Comparison of ENCODE assay signal across 19 cellular contexts in the genomic region with DNA sequence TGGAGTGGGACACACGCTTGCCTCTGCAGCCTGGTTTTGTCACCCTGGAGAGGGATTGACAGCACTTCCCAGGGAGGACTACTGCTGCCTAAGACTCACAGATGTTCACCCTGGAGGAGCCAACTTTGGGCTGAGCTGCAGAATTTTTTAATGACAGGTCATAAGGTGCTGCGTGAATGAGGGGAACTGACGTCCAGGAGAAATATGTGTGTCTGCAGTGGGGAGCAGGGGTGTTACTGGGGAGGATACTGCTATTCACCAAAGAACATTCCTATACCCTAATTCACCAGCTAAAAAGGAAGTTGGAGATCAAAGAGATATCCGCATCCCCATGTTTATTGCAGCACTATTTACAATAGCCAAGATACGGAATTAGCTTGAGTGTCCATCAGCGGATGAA.
DNase-seq lines count a peak whose midpoint lies in the region; ATAC-seq, FAIRE-seq and TF ChIP-seq lines count a peak whose summit lies in the region.
"Had no signal": no experiment of that assay in that cellular context is flagged by ENCODE, and none has a peak within 500 bp of the region (broad histone marks: within the 10 kb centered on the region; RNA-seq: fewer than 3 reads in every experiment).

No MANE protein-coding gene starts in this region.

- peak; percentile 98 for DNase-seq in HFFc6
- DNase-seq in T1000 (lab: John Stamatoyannopoulos, UW), result peak; percentile 5
- DNase-seq in foreskin fibroblast, result peak; percentile 82 to 87
- DNase-seq in urothelium cell line (ENCODE audit: low spot score), result peak; percentile 55
- DNase-seq in D721Med (ENCODE audit: insufficient read length, low spot score), result no peak
- no peak for DNase-seq in gastrocnemius medialis
- DNase-seq: activated CD4-positive, alpha-beta memory T cell treated with anti-CD3 and anti-CD28 coated beads for 36 hours; left lung; naive thymus-derived CD8-positive, alpha-beta T cell; NCI-H1417 treated with DMSO at 0.1 percent for 48 hours; NCI-H345; stimulated activated CD4-positive, alpha-beta T cell treated with anti-CD3 and anti-CD28 coated beads, Interleukin-15, amount 100 ng/mL, for 24 hours had no signal

- H3K4me1 Mint-ChIP-seq in HFFc6 (ENCODE audit: low read depth), result peaks cover 87% of the 10 kb centered on the region

- in situ Hi-C loops in gastrocnemius medialis (cut with MboI; ENCODE audit: low sequenced_read_pairs in 4 of 4), result no loop called here

- peak overlapping the region; percentile 66 for H3K4me3 Mint-ChIP-seq in HFFc6
- H3K4me3 Mint-ChIP-seq: activated CD4-positive, alpha-beta memory T cell treated with anti-CD3 and anti-CD28 coated beads for 36 hours; activated T-helper 1 cell treated with anti-CD3 and anti-CD28 coated beads, Interleukin-12 subunit alpha, Interleukin-12 subunit beta, Interleukin-2, Interleukin-4 antibody, amounts not matched to agents 30 ng/mL and 10 ng/mL and 1 ng/mL, durations not matched to agents 14 hours and 24 hours and 36 hours; naive thymus-derived CD8-positive, alpha-beta T cell had no signal

- no peaks in the 10 kb centered on the region for H3K9me3 Mint-ChIP-seq in HFFc6
- H3K9me3 Mint-ChIP-seq: activated CD4-positive, alpha-beta memory T cell treated with anti-CD3 and anti-CD28 coated beads for 36 hours; activated T-helper 1 cell treated with anti-CD3 and anti-CD28 coated beads, Interleukin-12 subunit alpha, Interleukin-12 subunit beta, Interleukin-2, Interleukin-4 antibody, amounts not matched to agents 30 ng/mL and 10 ng/mL and 1 ng/mL, durations not matched to agents 14 hours and 24 hours and 36 hours; naive thymus-derived CD8-positive, alpha-beta T cell had no signal

- no peaks in the 10 kb centered on the region for H3K9me3 ChIP-seq in gastrocnemius medialis
- H3K9me3 ChIP-seq: esophagus muscularis mucosa, left lung had no signal

- H3K27me3 ChIP-seq in gastrocnemius medialis, result no peaks in the 10 kb centered on the region
- H3K27me3 ChIP-seq: esophagus muscularis mucosa, left lung had no signal

- H3K27ac ChIP-seq in gastrocnemius medialis, result no peak overlapping the region
- H3K27ac ChIP-seq: coronary artery, esophagus muscularis mucosa, left lung, SK-N-MC had no signal

- ATAC-seq in HG03378 (IDR thresholded peaks at IDR 0.05; ENCODE audit: unreplicated experiment), result no peak
- no peak for ATAC-seq in gastrocnemius medialis
- ATAC-seq: K562; left lung; naive thymus-derived CD8-positive, alpha-beta T cell had no signal

- H3K36me3 ChIP-seq in gastrocnemius medialis, result no peaks in the 10 kb centered on the region

- H3K36me3 Mint-ChIP-seq in HFFc6 (ENCODE audit: low read depth), result peaks cover 24% of the 10 kb centered on the region

- no peak for TF ChIP-seq POLR2A in gastrocnemius medialis (IDR thresholded peaks at IDR 0.05)

- no peak for TF ChIP-seq CTCF in HFFc6 (IDR thresholded peaks at IDR 0.05)
- TF ChIP-seq CTCF in foreskin fibroblast (IDR thresholded peaks at IDR 0.05; ENCODE audit: low read depth, low read length), result no peak
- TF ChIP-seq CTCF in D721Med (IDR thresholded peaks at IDR 0.05; ENCODE audit: insufficient read depth, missing control alignments), result no peak
- no peak for TF ChIP-seq CTCF in gastrocnemius medialis (IDR thresholded peaks at IDR 0.05 in 4 of 5, conservative IDR thresholded peaks at IDR 0.05 in 1 of 5)

- peaks cover 15 to 24% of the 10 kb centered on the region in 2 donors for H3K4me1 ChIP-seq in gastrocnemius medialis

- no peak for FAIRE-seq in urothelium cell line (lab: Jason Lieb, UNC)
- FAIRE-seq in D721Med (lab: Jason Lieb, UNC), result no peak
- FAIRE-seq: GM18507, K562 had no signal

- peaks cover 1% of the 10 kb centered on the region for H3K27me3 Mint-ChIP-seq in HFFc6 (ENCODE audit: insufficient read depth)
- H3K27me3 Mint-ChIP-seq: activated CD4-positive, alpha-beta memory T cell treated with anti-CD3 and anti-CD28 coated beads for 36 hours; naive thymus-derived CD8-positive, alpha-beta T cell had no signal

- H3K27ac Mint-ChIP-seq in HFFc6, result peak overlapping the region; percentile 97
- H3K27ac Mint-ChIP-seq: activated CD4-positive, alpha-beta memory T cell treated with anti-CD3 and anti-CD28 coated beads for 36 hours; activated T-helper 1 cell treated with anti-CD3 and anti-CD28 coated beads, Interleukin-12 subunit alpha, Interleukin-12 subunit beta, Interleukin-2, Interleukin-4 antibody, amounts not matched to agents 30 ng/mL and 10 ng/mL and 1 ng/mL, durations not matched to agents 14 hours and 24 hours and 36 hours had no signal

- intact Hi-C loops in gastrocnemius medialis (cut with DNase I; ENCODE audit: low total_unique reads), result no loop called here

- H3K4me3 ChIP-seq in foreskin fibroblast (ENCODE audit: low read depth in 1 of 2, low read length in 2 of 2) (no peak overlapping the region), gastrocnemius medialis (no peak overlapping the region)
- H3K4me3 ChIP-seq: coronary artery, esophagus muscularis mucosa, K562, left lung, SK-N-MC had no signal

Comparison
In these comparisons a context has a peak if more than half of its experiments do, and no peak if none do; other contexts are left out.
1. DNase-seq: peak in HFFc6 (single experiment), T1000 (single experiment), foreskin fibroblast (2 of 2) and urothelium cell line (single experiment); none in D721Med (single experiment) and gastrocnemius medialis (0 of 2).